Comparison of ENCODE assay signal across 26 cellular contexts in the genomic region with DNA sequence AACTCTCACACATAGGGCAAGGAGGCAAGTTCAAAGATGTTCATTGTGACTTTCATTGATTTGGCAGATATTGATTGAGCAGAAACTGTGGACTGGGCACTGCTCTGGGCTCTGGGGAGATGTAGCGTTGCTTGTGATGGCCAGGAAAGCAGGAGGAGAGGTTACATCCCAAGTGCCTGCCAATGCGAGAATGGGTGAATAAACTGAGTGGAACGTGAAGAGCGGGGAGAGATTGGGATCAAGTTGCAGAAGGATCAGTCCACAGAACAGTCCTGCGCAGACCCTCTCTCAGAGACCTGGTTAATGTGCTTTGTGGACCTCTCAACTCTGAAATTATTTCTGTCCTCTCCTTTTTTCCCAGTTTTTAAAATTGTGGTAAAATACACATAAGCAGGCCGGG.
"Had no signal": no experiment of that assay in that cellular context is flagged by ENCODE, and none has a peak within 500 bp of the region (broad histone marks: within the 10 kb centered on the region; RNA-seq: fewer than 3 reads in every experiment).

No MANE protein-coding gene starts in this region.

- H3K27me3 ChIP-seq: neutrophil, pancreas, tibial artery, transverse colon, upper lobe of right lung, uterus had no signal

- H3K4me2 ChIP-seq: smooth muscle cell had no signal

- H3K4me1 ChIP-seq: pancreas, prostate gland, spleen, tibial artery, transverse colon, upper lobe of right lung had no signal

- H3K36me3 ChIP-seq: neutrophil, pancreas, prostate gland, spleen, tibial artery, transverse colon, upper lobe of right lung, uterus had no signal

- H3K27ac ChIP-seq: neutrophil, pancreas, prostate gland, skin epidermis, spleen, tibial artery, transverse colon, upper lobe of right lung, uterus had no signal

- DNase-seq: naive B cell; naive thymus-derived CD8-positive, alpha-beta T cell; nephron progenitor cell; nucleus accumbens; pancreas; right cardiac atrium; spleen; stimulated activated CD4-positive, alpha-beta T cell treated with anti-CD3 and anti-CD28 coated beads, Interleukin-12 subunit alpha, Interleukin-12 subunit beta, amount 100 ng/mL, for 4 hours; stimulated activated CD4-positive, alpha-beta T cell treated with anti-CD3 and anti-CD28 coated beads, Interleukin-1b, Interleukin-23, amount 100 ng/mL, for 48 hours; stimulated activated CD4-positive, alpha-beta T cell treated with anti-CD3 and anti-CD28 coated beads, Interleukin-4, amount 100 ng/mL, for 1 hour; stimulated activated CD4-positive, alpha-beta T cell treated with anti-CD3 and anti-CD28 coated beads, Interleukin-4, amount 100 ng/mL, for 4 hours; stimulated activated CD8-positive, alpha-beta memory T cell treated with anti-CD3 and anti-CD28 coated beads, Interleukin-4, amount 100 ng/mL, for 48 hours; stimulated activated naive CD4-positive, alpha-beta T cell; stimulated activated naive CD8-positive, alpha-beta T cell treated with anti-CD3 and anti-CD28 coated beads, Interleukin-15, amount 100 ng/mL, for 72 hours; stimulated activated naive CD8-positive, alpha-beta T cell treated with anti-CD3 and anti-CD28 coated beads, Interleukin-15, Interleukin-2, amounts not matched to agents 100 U/mL and 50 U/mL, for 24 hours; tibial artery; transverse colon; upper lobe of right lung; uterus had no signal

- FAIRE-seq: pancreas had no signal

- H3K9me3 ChIP-seq: neutrophil, pancreas, prostate gland, transverse colon, upper lobe of right lung, uterus had no signal

- H3K4me3 ChIP-seq: pancreas, prostate gland, skin epidermis, smooth muscle cell, spleen, tibial artery, transverse colon, upper lobe of right lung, uterus had no signal

- ATAC-seq: naive thymus-derived CD8-positive, alpha-beta T cell; natural killer cell treated with Interleukin-12 subunit alpha and Interleukin-12 subunit beta and Interleukin-15 and Interleukin-18, amount 100 ng/mL, for 72 hours; pancreas; right cardiac atrium; sciatic nerve; stimulated activated memory B cell treated with anti-CD40 and anti-IgM and Interleukin-4, amounts not matched to agents 10 μg/mL and 1 μg/mL and 100 μg/mL, for 72 hours; stimulated activated naive CD8-positive, alpha-beta T cell treated with anti-CD3 and anti-CD28 coated beads, Interleukin-15, amount 100 ng/mL, for 72 hours; stimulated activated naive CD8-positive, alpha-beta T cell treated with anti-CD3 and anti-CD28 coated beads, Interleukin-15, Interleukin-2, amounts not matched to agents 100 U/mL and 50 U/mL, for 24 hours; upper lobe of right lung had no signal
